ENCODE assay signal across 12 cellular contexts in genomic region chr15:81235781-81236507, GRCh38. TPM values are rescaled to one million over a fixed set of nuclear protein-coding genes. Genes with fewer than 3 reads are reported as not detected.
A peak's percentile ranks its signal among the peaks of the same experiment; 100 is the strongest.
DNase-seq lines count a peak whose midpoint lies in the region; ATAC-seq and TF ChIP-seq lines count a peak whose summit lies in the region.
"Had no signal": no experiment of that assay in that cellular context is flagged by ENCODE, and none has a peak within 500 bp of the region (broad histone marks: within the 10 kb centered on the region; RNA-seq: fewer than 3 reads in every experiment).

No MANE protein-coding gene starts in this region.

- no peak overlapping the region for H3K4me2 ChIP-seq in smooth muscle cell

- no peaks in the 10 kb centered on the region for H3K9me3 Mint-ChIP-seq in HFFc6
- H3K9me3 Mint-ChIP-seq in activated CD4-positive, alpha-beta memory T cell treated with anti-CD3 and anti-CD28 coated beads, Interleukin-2, amount 10 ng/mL, durations not matched to agents 7 days and 5 days, result no peaks in the 10 kb centered on the region
- H3K9me3 Mint-ChIP-seq: central memory CD8-positive, alpha-beta T cell; natural killer cell treated with Interleukin-12 subunit alpha and Interleukin-12 subunit beta and Interleukin-15 and Interleukin-18, amount 100 ng/mL, for 72 hours had no signal

- H3F3A ChIP-seq in smooth muscle cell (ENCODE audit: low read depth), result no peaks in the 10 kb centered on the region

- H4K20me1 ChIP-seq in smooth muscle cell (ENCODE audit: low read depth), result no peaks in the 10 kb centered on the region

- no peak for ATAC-seq in HG03378 (IDR thresholded peaks at IDR 0.05; ENCODE audit: unreplicated experiment)

- H3K27ac ChIP-seq in smooth muscle cell (ENCODE audit: low read depth), result peak overlapping the region; percentile 79

- H3K27me3 ChIP-seq in smooth muscle cell (ENCODE audit: low read depth), result no peaks in the 10 kb centered on the region

- H3K4me3 ChIP-seq in smooth muscle cell, result no peak overlapping the region

- POLR2A ChIA-PET in activated CD4-positive, alpha-beta memory T cell treated with anti-CD3 and anti-CD28 coated beads, Interleukin-2, amount 10 ng/mL, durations not matched to agents 7 days and 5 days (lab: Charles Lee), result no interaction called here

- peak overlapping the region; percentile 66 for H3K27ac Mint-ChIP-seq in HFFc6
- H3K27ac Mint-ChIP-seq in activated CD4-positive, alpha-beta memory T cell treated with anti-CD3 and anti-CD28 coated beads, Interleukin-2, amount 10 ng/mL, durations not matched to agents 7 days and 5 days, result no peak overlapping the region
- H3K27ac Mint-ChIP-seq: natural killer cell treated with Interleukin-12 subunit alpha and Interleukin-12 subunit beta and Interleukin-15 and Interleukin-18, amount 100 ng/mL, for 72 hours had no signal

- peaks cover 3% of the 10 kb centered on the region; the same call in 1 of the 2 replicates for H3K27me3 Mint-ChIP-seq in HFFc6 (ENCODE audit: insufficient read depth)
- H3K27me3 Mint-ChIP-seq in activated CD4-positive, alpha-beta memory T cell treated with anti-CD3 and anti-CD28 coated beads, Interleukin-2, amount 10 ng/mL, durations not matched to agents 7 days and 5 days, result no peaks in the 10 kb centered on the region
- H3K27me3 Mint-ChIP-seq: central memory CD8-positive, alpha-beta T cell; natural killer cell treated with Interleukin-12 subunit alpha and Interleukin-12 subunit beta and Interleukin-15 and Interleukin-18, amount 100 ng/mL, for 72 hours had no signal

- no peaks in the 10 kb centered on the region for H3K36me3 Mint-ChIP-seq in HFFc6 (ENCODE audit: low read depth)
- no peaks in the 10 kb centered on the region for H3K36me3 Mint-ChIP-seq in activated CD4-positive, alpha-beta memory T cell treated with anti-CD3 and anti-CD28 coated beads, Interleukin-2, amount 10 ng/mL, durations not matched to agents 7 days and 5 days (ENCODE audit: low read depth)
- H3K36me3 Mint-ChIP-seq: natural killer cell treated with Interleukin-12 subunit alpha and Interleukin-12 subunit beta and Interleukin-15 and Interleukin-18, amount 100 ng/mL, for 72 hours had no signal

- peak; percentile 96 for DNase-seq in HFFc6
- DNase-seq in activated CD4-positive, alpha-beta memory T cell treated with anti-CD3 and anti-CD28 coated beads, Interleukin-2, amount 10 ng/mL, durations not matched to agents 7 days and 5 days, result peak; percentile 19
- peak; percentile 45 for DNase-seq in foreskin melanocyte
- DNase-seq in smooth muscle cell (lab: John Stamatoyannopoulos, UW; ENCODE audit: unreplicated experiment), result no peak
- no peak for DNase-seq in germinal center (ENCODE audit: low spot score)
- DNase-seq in NCI-H82 (lab: John Stamatoyannopoulos, UW), result no peak
- no peak for DNase-seq in NK-92 treated with Interleukin-12 subunit alpha and Interleukin-12 subunit beta, amount 100 ng/mL, for 24 hours (lab: John Stamatoyannopoulos, UW)
- DNase-seq: NCI-H1417 treated with DMSO at 0.1 percent for 48 hours; stimulated activated naive CD4-positive, alpha-beta T cell had no signal

- H3K36me3 ChIP-seq in smooth muscle cell (ENCODE audit: low read depth), result no peaks in the 10 kb centered on the region

- H3K4me1 Mint-ChIP-seq in HFFc6 (ENCODE audit: low read depth), result peaks cover 23% of the 10 kb centered on the region
- H3K4me1 Mint-ChIP-seq in activated CD4-positive, alpha-beta memory T cell treated with anti-CD3 and anti-CD28 coated beads, Interleukin-2, amount 10 ng/mL, durations not matched to agents 7 days and 5 days, result no peaks in the 10 kb centered on the region
- H3K4me1 Mint-ChIP-seq: central memory CD8-positive, alpha-beta T cell had no signal

- H3K9me3 ChIP-seq in smooth muscle cell (replicated peaks; ENCODE audit: low read depth), result peaks cover 5% of the 10 kb centered on the region

- CTCF ChIA-PET in activated CD4-positive, alpha-beta memory T cell treated with anti-CD3 and anti-CD28 coated beads, Interleukin-2, amount 10 ng/mL, durations not matched to agents 7 days and 5 days (lab: Charles Lee), result interaction anchor here (1.6 kb wide), 1 partner anchor 30 kb away, joined by 8 read pairs; no protein-coding TSS in a partner anchor

- H2AFZ ChIP-seq in smooth muscle cell (ENCODE audit: low read depth), result no peak overlapping the region

- no peaks in the 10 kb centered on the region for H3K79me2 ChIP-seq in smooth muscle cell (ENCODE audit: low read depth)

- H3K9ac ChIP-seq in smooth muscle cell (ENCODE audit: low read depth), result peak overlapping the region; percentile 33

- no peak for TF ChIP-seq CTCF in HFFc6 (IDR thresholded peaks at IDR 0.05)
- TF ChIP-seq CTCF in smooth muscle cell (IDR thresholded peaks at IDR 0.05; ENCODE audit: borderline replicate concordance, insufficient read depth, poor library complexity, severe bottlenecking), result no peak

- no peaks in the 10 kb centered on the region for H3K4me1 ChIP-seq in smooth muscle cell (ENCODE audit: low read depth)

- no peak overlapping the region for H3K4me3 Mint-ChIP-seq in HFFc6
- no peak overlapping the region for H3K4me3 Mint-ChIP-seq in activated CD4-positive, alpha-beta memory T cell treated with anti-CD3 and anti-CD28 coated beads, Interleukin-2, amount 10 ng/mL, durations not matched to agents 7 days and 5 days
- H3K4me3 Mint-ChIP-seq: central memory CD8-positive, alpha-beta T cell; natural killer cell treated with Interleukin-12 subunit alpha and Interleukin-12 subunit beta and Interleukin-15 and Interleukin-18, amount 100 ng/mL, for 72 hours had no signal

- 37% methylated on average over 5 of the region's 5 CpGs for WGBS in smooth muscle cell (ENCODE audit: low lambda C conversion rate)

RNA-seq across cellular contexts. Expression of gene IL16, which starts 39.3 kb away (rescaled TPM):
- not detected for total RNA-seq in HFFc6 (2021; fragmentation: NEBNext Ultra II Directional; extraction: Animal tissue kit (Norgen Biotek cat#: 25700))
- 100 to 1,000 TPM; 196 to 200 TPM for total RNA-seq in activated CD4-positive, alpha-beta memory T cell treated with anti-CD3 and anti-CD28 coated beads, Interleukin-2, amount 10 ng/mL, durations not matched to agents 7 days and 5 days
- 0.76 and 1.4 TPM in 2 replicates for total RNA-seq in smooth muscle cell
- 1.1 and 1.3 TPM in 2 replicates for polyA plus RNA-seq in smooth muscle cell

Comparison
In these comparisons a context has a peak if more than half of its experiments do, and no peak if none do; other contexts are left out.
1. DNase-seq: peak in HFFc6 (single experiment), activated CD4-positive, alpha-beta memory T cell treated with anti-CD3 and anti-CD28 coated beads, Interleukin-2, amount 10 ng/mL, durations not matched to agents 7 days and 5 days (single experiment) and foreskin melanocyte (single experiment); none in smooth muscle cell (single experiment), germinal center (single experiment), NCI-H82 (single experiment) and NK-92 treated with Interleukin-12 subunit alpha and Interleukin-12 subunit beta, amount 100 ng/mL, for 24 hours (single experiment).
2. RNA of gene IL16, which starts 39.3 kb away (total RNA-seq): 196 to 200 TPM in activated CD4-positive, alpha-beta memory T cell treated with anti-CD3 and anti-CD28 coated beads, Interleukin-2, amount 10 ng/mL, durations not matched to agents 7 days and 5 days; 0.76 to 1.4 TPM in smooth muscle cell and not detected in HFFc6; every median in the first group is over 10 times any median in the second.